ENCODE assay signal across 8 cellular contexts in the genomic region with DNA sequence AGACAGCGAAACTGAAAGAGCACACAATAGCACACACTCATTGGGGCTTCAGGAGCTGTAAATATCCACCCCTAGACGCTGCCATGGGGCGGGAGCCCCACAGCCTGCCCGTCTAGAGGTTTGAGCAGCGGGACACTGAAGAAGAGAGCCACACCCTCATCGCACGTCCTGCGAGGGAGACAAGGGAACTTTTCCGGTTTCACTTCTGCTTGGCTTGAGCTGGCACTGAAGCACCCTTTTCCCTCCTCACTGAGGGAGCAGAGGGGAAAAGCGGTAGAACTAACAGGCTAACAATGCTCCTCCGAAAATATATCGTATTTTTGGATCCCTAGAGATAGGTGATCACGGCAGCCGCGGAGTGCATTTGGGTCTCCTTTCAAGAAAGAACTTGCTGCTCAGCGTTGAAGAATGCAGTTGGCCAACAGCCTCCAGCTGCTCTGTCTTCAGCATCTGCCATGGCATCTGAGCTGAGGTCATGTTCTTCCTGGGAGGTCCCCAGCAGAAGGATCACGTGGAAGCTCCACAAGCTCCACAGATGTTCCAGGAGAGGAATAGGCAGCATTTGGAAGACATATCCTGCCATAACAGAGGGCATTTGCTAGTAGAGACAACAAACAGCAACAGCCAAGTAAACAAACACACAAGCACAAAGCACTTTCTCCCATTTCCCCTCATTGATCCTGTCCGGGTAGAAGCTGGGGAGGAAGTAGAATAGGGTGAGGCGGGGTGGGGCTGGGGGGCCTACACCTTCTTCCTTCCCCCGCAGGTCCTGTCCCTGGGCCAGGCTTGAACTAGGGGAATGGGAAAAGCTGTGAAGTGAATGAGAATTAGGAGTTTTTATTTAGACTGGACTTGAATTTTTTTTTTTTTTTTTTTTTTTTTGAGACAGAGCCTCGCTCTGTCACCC. TPM values are rescaled to one million over a fixed set of nuclear protein-coding genes. Genes with fewer than 3 reads are reported as not detected.
A peak's percentile ranks its signal among the peaks of the same experiment; 100 is the strongest.
DNase-seq lines count a peak whose midpoint lies in the region; ATAC-seq and TF ChIP-seq lines count a peak whose summit lies in the region.

No MANE protein-coding gene starts in this region.

- peak overlapping the region; percentile 73 for H3K4me3 Mint-ChIP-seq in CD8-positive, alpha-beta T cell
- H3K4me3 Mint-ChIP-seq in activated naive CD4-positive, alpha-beta T cell treated with anti-CD3 and anti-CD28 coated beads, Interleukin-2, amount 50 U/mL, for 24 hours, result peak overlapping the region; percentile 70

- peak in 1 of 7 experiments; percentile 27 for DNase-seq in CD8-positive, alpha-beta T cell
- peak; percentile 86 for DNase-seq in NCI-H1694 (lab: John Stamatoyannopoulos, UW)
- DNase-seq in left cardiac atrium, result peak; percentile 66
- no peak for DNase-seq in NK-92 treated with Interleukin-12 subunit alpha and Interleukin-12 subunit beta, amount 100 ng/mL, for 24 hours (lab: John Stamatoyannopoulos, UW)
- no peak for DNase-seq in COR-L47 (lab: John Stamatoyannopoulos, UW)

- peaks cover 2% of the 10 kb centered on the region for H3K9me3 Mint-ChIP-seq in CD8-positive, alpha-beta T cell
- H3K9me3 Mint-ChIP-seq in activated naive CD4-positive, alpha-beta T cell treated with anti-CD3 and anti-CD28 coated beads, Interleukin-2, amount 50 U/mL, for 24 hours, result no peaks in the 10 kb centered on the region

- POLR2A ChIA-PET in CD8-positive, alpha-beta T cell (lab: Charles Lee), result interaction anchor here (0.9 kb wide), 1 partner anchor 73 kb away, joined by 7 read pairs; no protein-coding TSS in a partner anchor

- H3K36me3 ChIP-seq in CD8-positive, alpha-beta T cell (ENCODE audit: insufficient read depth, low read length), result no peaks in the 10 kb centered on the region

- H3K27ac ChIP-seq in CD8-positive, alpha-beta T cell (ENCODE audit: low read depth, low read length), result no peak overlapping the region
- peak overlapping the region in 20 of 21 experiments; percentile 6 to 83 (median 68) for H3K27ac ChIP-seq in skin epidermis

- peaks cover 9% of the 10 kb centered on the region for H3K4me1 ChIP-seq in CD8-positive, alpha-beta T cell (ENCODE audit: insufficient read depth, low read length)

- no peaks in the 10 kb centered on the region for H3K27me3 ChIP-seq in CD8-positive, alpha-beta T cell (ENCODE audit: insufficient read depth, low read length)

- CTCF ChIA-PET in CD8-positive, alpha-beta T cell (lab: Charles Lee), result interaction anchor here (0.6 to 1.0 kb wide), 4 partner anchors 12 to 869 kb away, joined by 3 read pairs; no protein-coding TSS in a partner anchor

- no peaks in the 10 kb centered on the region for H3K9me3 ChIP-seq in CD8-positive, alpha-beta T cell (ENCODE audit: low read length)

- H3K4me1 Mint-ChIP-seq in CD8-positive, alpha-beta T cell (ENCODE audit: low read depth), result peaks cover 9% of the 10 kb centered on the region
- peaks cover 10% of the 10 kb centered on the region for H3K4me1 Mint-ChIP-seq in activated naive CD4-positive, alpha-beta T cell treated with anti-CD3 and anti-CD28 coated beads, Interleukin-2, amount 50 U/mL, for 24 hours

- intact Hi-C loops in CD8-positive, alpha-beta T cell (cut with DNase I, micrococcal nuclease), result loop anchor here in 1 of 2 experiments (5.0 kb wide), 1 partner anchor 47 kb away; a partner anchor contains a TSS
- intact Hi-C loops in left cardiac atrium (cut with DNase I), result no loop called here

- peak; percentile 51 for ATAC-seq in CD8-positive, alpha-beta T cell
- peak; percentile 57 for ATAC-seq in GM21390 (IDR thresholded peaks at IDR 0.05; ENCODE audit: unreplicated experiment)
- ATAC-seq in left cardiac atrium, result peak; percentile 88 to 92

- peak overlapping the region; percentile 20 for H3K4me3 ChIP-seq in CD8-positive, alpha-beta T cell (ENCODE audit: low read depth, low read length)
- H3K4me3 ChIP-seq in skin epidermis, result peak overlapping the region; percentile 2 to 43 (median 24)

- no peak for TF ChIP-seq CTCF in CD8-positive, alpha-beta T cell (IDR thresholded peaks at IDR 0.05)

- peaks cover 7% of the 10 kb centered on the region for H3K27me3 Mint-ChIP-seq in CD8-positive, alpha-beta T cell (ENCODE audit: low read depth)
- no peaks in the 10 kb centered on the region for H3K27me3 Mint-ChIP-seq in activated naive CD4-positive, alpha-beta T cell treated with anti-CD3 and anti-CD28 coated beads, Interleukin-2, amount 50 U/mL, for 24 hours

- no peaks in the 10 kb centered on the region for H3K36me3 Mint-ChIP-seq in CD8-positive, alpha-beta T cell
- no peaks in the 10 kb centered on the region for H3K36me3 Mint-ChIP-seq in activated naive CD4-positive, alpha-beta T cell treated with anti-CD3 and anti-CD28 coated beads, Interleukin-2, amount 50 U/mL, for 24 hours

- peak overlapping the region; percentile 62 for H3K27ac Mint-ChIP-seq in CD8-positive, alpha-beta T cell
- no peak overlapping the region for H3K27ac Mint-ChIP-seq in activated naive CD4-positive, alpha-beta T cell treated with anti-CD3 and anti-CD28 coated beads, Interleukin-2, amount 50 U/mL, for 24 hours

RNA-seq across cellular contexts. Expression of a gene that starts 44.8 kb away (rescaled TPM):
- total RNA-seq in CD8-positive, alpha-beta T cell, result 10 to 100 TPM; 16.3 to 16.6 TPM
- total RNA-seq in left cardiac atrium, result 10 to 100 TPM; 12.8 to 26.9 TPM

Comparison
In these comparisons a context has a peak if more than half of its experiments do, and no peak if none do; other contexts are left out.
1. DNase-seq: peak in NCI-H1694 (single experiment) and left cardiac atrium (single experiment); none in NK-92 treated with Interleukin-12 subunit alpha and Interleukin-12 subunit beta, amount 100 ng/mL, for 24 hours (single experiment) and COR-L47 (single experiment).
2. Peak in every context shown above with its lines, with median percentiles within 50 percentile points of each other: ATAC-seq.